In the genomic region with DNA sequence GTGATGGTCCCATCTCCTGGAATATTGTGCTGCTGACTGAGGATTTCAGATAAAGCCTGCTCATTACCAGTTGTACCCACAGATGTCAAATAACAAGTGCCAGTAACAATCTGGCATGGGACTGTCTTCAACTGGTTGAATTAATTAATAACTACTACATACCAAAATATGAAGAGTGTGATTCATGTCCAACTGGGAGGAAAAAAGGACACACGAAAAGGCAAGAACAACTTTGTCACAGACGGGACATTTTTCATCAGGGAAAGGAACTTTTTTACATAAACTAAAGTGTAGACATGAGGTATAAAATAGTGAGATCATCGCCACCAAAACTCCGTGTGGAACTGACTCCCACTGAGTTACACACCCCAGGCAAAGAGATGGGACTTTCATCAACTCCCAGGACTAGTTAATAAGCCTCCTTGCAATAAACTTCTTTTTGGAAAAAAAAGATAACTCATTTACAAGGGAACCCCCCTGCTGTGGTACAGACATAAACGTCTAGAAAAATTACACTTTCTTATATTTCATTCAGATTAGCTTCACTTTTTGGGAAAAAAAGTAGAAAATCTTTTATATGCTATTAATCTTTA, we compare ENCODE assay signal across 23 cellular contexts. TPM values are rescaled to one million over a fixed set of nuclear protein-coding genes. Genes with fewer than 3 reads are reported as not detected.
"Had no signal": no experiment of that assay in that cellular context is flagged by ENCODE, and none has a peak within 500 bp of the region (broad histone marks: within the 10 kb centered on the region; RNA-seq: fewer than 3 reads in every experiment).

No MANE protein-coding gene starts in this region.

- H3K27me3 Mint-ChIP-seq: activated B cell treated with CpG ODN at 0.5 μM for 24 hours had no signal

- DNase-seq: activated B cell treated with CpG ODN at 0.5 μM for 24 hours; activated CD4-positive, alpha-beta T cell treated with anti-CD3 and anti-CD28 coated beads for 48 hours; activated CD8-positive, alpha-beta memory T cell treated with anti-CD3 and anti-CD28 coated beads, Interleukin-2, amount 50 U/mL, for 4 hours; activated CD8-positive, alpha-beta T cell treated with anti-CD3 and anti-CD28 coated beads for 36 hours; activated effector memory CD4-positive, alpha-beta T cell treated with anti-CD3 and anti-CD28 coated beads, Interleukin-2, amount 50 U/mL, for 16 hours; activated T-cell treated with anti-CD3 and anti-CD28 coated beads, Interleukin-2, amount 50 U/mL, for 48 hours; cortex of kidney; effector CD8-positive, alpha-beta T cell; foreskin melanocyte; left colon; lower lobe of right lung; naive B cell; stimulated activated CD4-positive, alpha-beta T cell treated with anti-CD3 and anti-CD28 coated beads, Interleukin-15, amount 100 ng/mL, for 24 hours; stimulated activated CD4-positive, alpha-beta T cell treated with anti-CD3 and anti-CD28 coated beads, Interleukin-4, amount 100 ng/mL, for 1 hour; stimulated activated naive B cell treated with anti-CD40 and anti-IgM and Interleukin-4, amounts not matched to agents 10 μg/mL and 1 μg/mL and 100 μg/mL, for 72 hours; T-helper 17 cell; thyroid gland had no signal

- H3K36me3 Mint-ChIP-seq: brain; naive B cell; neural progenitor cell; stimulated activated naive B cell treated with anti-CD40 and anti-IgM and Interleukin-4, amounts not matched to agents 10 μg/mL and 1 μg/mL and 100 μg/mL, for 72 hours had no signal

- H3K79me2 ChIP-seq: parathyroid adenoma had no signal

- H3K4me1 ChIP-seq: neural progenitor cell, parathyroid adenoma, thyroid gland, vagina had no signal

- H3K4me1 Mint-ChIP-seq: brain; central memory CD8-positive, alpha-beta T cell; neural progenitor cell had no signal

- H3K36me3 ChIP-seq: lower lobe of right lung, neural progenitor cell, thyroid gland, vagina had no signal

- H3K4me2 ChIP-seq: neural progenitor cell had no signal

- H3K4me3 Mint-ChIP-seq: activated B cell treated with CpG ODN at 0.5 μM for 24 hours; activated CD8-positive, alpha-beta T cell treated with anti-CD3 and anti-CD28 coated beads for 36 hours; activated naive CD8-positive, alpha-beta T cell; brain; central memory CD8-positive, alpha-beta T cell; naive B cell; neural progenitor cell; stimulated activated naive B cell treated with anti-CD40 and anti-IgM and Interleukin-4, amounts not matched to agents 10 μg/mL and 1 μg/mL and 100 μg/mL, for 72 hours; T-helper 17 cell had no signal

- H3K9me3 ChIP-seq: lower lobe of right lung, thyroid gland, vagina had no signal

- H3K27ac ChIP-seq: lower lobe of right lung, neural progenitor cell, parathyroid adenoma, thyroid gland, vagina had no signal

- H3K27ac Mint-ChIP-seq: activated B cell treated with CpG ODN at 0.5 μM for 24 hours; activated CD8-positive, alpha-beta T cell treated with anti-CD3 and anti-CD28 coated beads for 36 hours; activated naive CD8-positive, alpha-beta T cell; naive B cell; neural progenitor cell; stimulated activated naive B cell treated with anti-CD40 and anti-IgM and Interleukin-4, amounts not matched to agents 10 μg/mL and 1 μg/mL and 100 μg/mL, for 72 hours; T-helper 17 cell had no signal

- H2AFZ ChIP-seq: neural progenitor cell, parathyroid adenoma had no signal

- H3K4me3 ChIP-seq: lower lobe of right lung, neural progenitor cell, thyroid gland, vagina had no signal

- H3K9me3 Mint-ChIP-seq: activated B cell treated with CpG ODN at 0.5 μM for 24 hours; activated CD8-positive, alpha-beta T cell treated with anti-CD3 and anti-CD28 coated beads for 36 hours; central memory CD8-positive, alpha-beta T cell had no signal

- H3K9ac ChIP-seq: neural progenitor cell, parathyroid adenoma had no signal

- H3K27me3 ChIP-seq: neural progenitor cell, thyroid gland, vagina had no signal

- ATAC-seq: activated CD8-positive, alpha-beta T cell treated with anti-CD3 and anti-CD28 coated beads for 36 hours; left colon; lower lobe of right lung; stimulated activated naive B cell treated with anti-CD40 and anti-IgM and Interleukin-4, amounts not matched to agents 10 μg/mL and 1 μg/mL and 100 μg/mL, for 72 hours; T-helper 17 cell had no signal

RNA-seq across cellular contexts. Expression of a gene that starts 55.0 kb away (rescaled TPM):
- total RNA-seq: activated CD8-positive, alpha-beta T cell treated with anti-CD3 and anti-CD28 coated beads for 36 hours; T-helper 17 cell had no signal
